Comparison of ENCODE assay signal across 1 cellular context in the genomic region with DNA sequence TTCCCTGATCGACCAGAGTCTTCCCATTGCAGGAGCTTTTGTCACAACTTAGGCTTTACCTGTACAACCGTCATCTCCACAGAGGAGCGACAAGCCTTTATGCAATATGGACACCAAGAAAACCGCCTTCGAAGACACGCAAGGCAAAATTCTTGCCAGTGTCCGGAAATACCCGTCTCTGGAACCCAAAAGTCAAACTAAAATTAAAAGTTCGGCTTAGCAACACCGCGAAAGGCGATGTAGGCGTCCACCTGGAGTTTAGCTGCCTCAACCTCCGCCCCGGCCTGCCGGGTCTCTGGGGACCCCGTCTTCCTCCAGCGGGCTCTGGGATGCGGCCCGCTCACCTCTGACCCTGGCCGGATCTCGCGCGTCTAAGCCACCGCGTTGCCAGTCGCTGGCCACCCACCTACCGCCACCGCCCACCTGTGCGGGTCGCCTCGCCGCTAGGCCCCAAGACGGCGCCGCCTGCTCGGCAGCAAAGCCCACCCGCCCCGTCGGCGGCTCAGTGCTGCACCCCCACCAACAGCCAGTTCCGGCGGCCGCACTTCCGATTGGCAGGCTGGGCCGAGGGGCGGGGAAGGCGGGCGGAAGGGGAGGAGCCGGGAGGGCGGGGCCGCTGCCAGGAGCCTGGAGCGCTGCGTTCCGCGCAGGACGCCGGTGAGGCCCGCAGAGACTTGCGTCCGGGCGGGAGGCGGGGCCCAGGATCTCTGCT.
TF ChIP-seq lines count a peak whose summit lies in the region.

A gene (minus strand): TSS at position 553 of the 712 bp plus-strand sequence. CDS start 8,198 bp downstream, outside the sequence.

TF ChIP-seq in H1, 55 proteins besides CTCF, POLR2A, EP300 and RAD21:
- TF ChIP-seq ASH2L (IDR thresholded peaks at IDR 0.05; ENCODE audit: low read length), result peak; percentile 74
- peak; percentile 26; the same call in 1 of the 2 replicates for TF ChIP-seq TBP (IDR thresholded peaks at IDR 0.05; ENCODE audit: low read depth, low read length)
- TF ChIP-seq CHD2 (IDR thresholded peaks at IDR 0.05; ENCODE audit: low read length), result peak; percentile 67
- 0 out of 4 replicates have a peak, but pooled peaks of 1 of the 2 experiments have one; percentile 81 for TF ChIP-seq HDAC2 (IDR thresholded peaks at IDR 0.05; ENCODE audit: borderline replicate concordance in 1 of 2, low read depth in 2 of 2, low read length in 2 of 2)
- TF ChIP-seq SP4 (IDR thresholded peaks at IDR 0.05; ENCODE audit: low read length), result no peak
- TF ChIP-seq CREB1 (IDR thresholded peaks at IDR 0.05), result peak; percentile 59
- TF ChIP-seq SIX5 (IDR thresholded peaks at IDR 0.05; ENCODE audit: low read depth, low read length), result no peak
- TF ChIP-seq SIN3A (conservative IDR thresholded peaks at IDR 0.05 in 1 of 2, IDR thresholded peaks at IDR 0.05 in 1 of 2; ENCODE audit: low read depth in 1 of 2, low read length in 2 of 2), result no peak
- no peak for TF ChIP-seq SUZ12 (IDR thresholded peaks at IDR 0.05; ENCODE audit: low read length)
- TF ChIP-seq CTBP2 (IDR thresholded peaks at IDR 0.05; ENCODE audit: borderline replicate concordance, insufficient read depth, insufficient read length, low read length), result no peak
- TF ChIP-seq POLR2AphosphoS5 (IDR thresholded peaks at IDR 0.05; ENCODE audit: low read depth, low read length), result peak; percentile 75; the same call in 1 of the 2 replicates
- TF ChIP-seq POU5F1 (IDR thresholded peaks at IDR 0.05; ENCODE audit: low read depth, low read length), result no peak
- TF ChIP-seq KDM4A (IDR thresholded peaks at IDR 0.05; ENCODE audit: low read depth, low read length, severe bottlenecking), result peak; percentile 66
- TF ChIP-seq BRCA1 (IDR thresholded peaks at IDR 0.05; ENCODE audit: low read depth, low read length), result no peak
- 0 out of 2 replicates have a peak, but pooled peaks have one; percentile 16 for TF ChIP-seq KDM5A (IDR thresholded peaks at IDR 0.05; ENCODE audit: low read length)
- no peak; the same call in 1 of the 2 replicates for TF ChIP-seq EGR1 (IDR thresholded peaks at IDR 0.05; ENCODE audit: borderline replicate concordance, low read depth, low read length)
- TF ChIP-seq SIRT6 (IDR thresholded peaks at IDR 0.05; ENCODE audit: low read length), result no peak
- TF ChIP-seq, protein P1, sequence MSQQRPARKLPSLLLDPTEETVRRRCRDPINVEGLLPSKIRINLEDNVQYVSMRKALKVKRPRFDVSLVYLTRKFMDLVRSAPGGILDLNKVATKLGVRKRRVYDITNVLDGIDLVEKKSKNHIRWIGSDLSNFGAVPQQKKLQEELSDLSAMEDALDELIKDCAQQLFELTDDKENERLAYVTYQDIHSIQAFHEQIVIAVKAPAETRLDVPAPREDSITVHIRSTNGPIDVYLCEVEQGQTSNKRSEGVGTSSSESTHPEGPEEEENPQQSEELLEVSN (IDR thresholded peaks at IDR 0.05), result peak; percentile 62
- TF ChIP-seq TCF12 (IDR thresholded peaks at IDR 0.05; ENCODE audit: low read depth, low read length), result no peak
- TF ChIP-seq EZH2 (IDR thresholded peaks at IDR 0.05; ENCODE audit: low read depth, low read length, severe bottlenecking), result no peak
- no peak for TF ChIP-seq ZNF274 (IDR thresholded peaks at IDR 0.05; ENCODE audit: borderline replicate concordance, extremely low read depth, low read length)
- TF ChIP-seq CHD1 (IDR thresholded peaks at IDR 0.05; ENCODE audit: low read depth, low read length), result no peak
- TF ChIP-seq YY1 (IDR thresholded peaks at IDR 0.05; ENCODE audit: low read depth, low read length), result peak; percentile 48; the same call in 1 of the 2 replicates
- no peak for TF ChIP-seq RNF2 (IDR thresholded peaks at IDR 0.05; ENCODE audit: borderline replicate concordance, low read depth, low read length, missing control alignments, poor library complexity, severe bottlenecking)
- TF ChIP-seq TEAD4 (IDR thresholded peaks at IDR 0.05; ENCODE audit: low read depth, low read length), result 0 out of 2 replicates have a peak, but pooled peaks have one; percentile 9
- TF ChIP-seq GTF2F1 (IDR thresholded peaks at IDR 0.05; ENCODE audit: borderline replicate concordance, low read depth, low read length), result no peak
- no peak for TF ChIP-seq FOSL1 (IDR thresholded peaks at IDR 0.05; ENCODE audit: insufficient read depth, low read depth, low read length)
- TF ChIP-seq GABPA (IDR thresholded peaks at IDR 0.05; ENCODE audit: borderline replicate concordance, insufficient read depth, low read length), result peak; percentile 76; the same call in 1 of the 2 replicates
- TF ChIP-seq, protein P2, sequence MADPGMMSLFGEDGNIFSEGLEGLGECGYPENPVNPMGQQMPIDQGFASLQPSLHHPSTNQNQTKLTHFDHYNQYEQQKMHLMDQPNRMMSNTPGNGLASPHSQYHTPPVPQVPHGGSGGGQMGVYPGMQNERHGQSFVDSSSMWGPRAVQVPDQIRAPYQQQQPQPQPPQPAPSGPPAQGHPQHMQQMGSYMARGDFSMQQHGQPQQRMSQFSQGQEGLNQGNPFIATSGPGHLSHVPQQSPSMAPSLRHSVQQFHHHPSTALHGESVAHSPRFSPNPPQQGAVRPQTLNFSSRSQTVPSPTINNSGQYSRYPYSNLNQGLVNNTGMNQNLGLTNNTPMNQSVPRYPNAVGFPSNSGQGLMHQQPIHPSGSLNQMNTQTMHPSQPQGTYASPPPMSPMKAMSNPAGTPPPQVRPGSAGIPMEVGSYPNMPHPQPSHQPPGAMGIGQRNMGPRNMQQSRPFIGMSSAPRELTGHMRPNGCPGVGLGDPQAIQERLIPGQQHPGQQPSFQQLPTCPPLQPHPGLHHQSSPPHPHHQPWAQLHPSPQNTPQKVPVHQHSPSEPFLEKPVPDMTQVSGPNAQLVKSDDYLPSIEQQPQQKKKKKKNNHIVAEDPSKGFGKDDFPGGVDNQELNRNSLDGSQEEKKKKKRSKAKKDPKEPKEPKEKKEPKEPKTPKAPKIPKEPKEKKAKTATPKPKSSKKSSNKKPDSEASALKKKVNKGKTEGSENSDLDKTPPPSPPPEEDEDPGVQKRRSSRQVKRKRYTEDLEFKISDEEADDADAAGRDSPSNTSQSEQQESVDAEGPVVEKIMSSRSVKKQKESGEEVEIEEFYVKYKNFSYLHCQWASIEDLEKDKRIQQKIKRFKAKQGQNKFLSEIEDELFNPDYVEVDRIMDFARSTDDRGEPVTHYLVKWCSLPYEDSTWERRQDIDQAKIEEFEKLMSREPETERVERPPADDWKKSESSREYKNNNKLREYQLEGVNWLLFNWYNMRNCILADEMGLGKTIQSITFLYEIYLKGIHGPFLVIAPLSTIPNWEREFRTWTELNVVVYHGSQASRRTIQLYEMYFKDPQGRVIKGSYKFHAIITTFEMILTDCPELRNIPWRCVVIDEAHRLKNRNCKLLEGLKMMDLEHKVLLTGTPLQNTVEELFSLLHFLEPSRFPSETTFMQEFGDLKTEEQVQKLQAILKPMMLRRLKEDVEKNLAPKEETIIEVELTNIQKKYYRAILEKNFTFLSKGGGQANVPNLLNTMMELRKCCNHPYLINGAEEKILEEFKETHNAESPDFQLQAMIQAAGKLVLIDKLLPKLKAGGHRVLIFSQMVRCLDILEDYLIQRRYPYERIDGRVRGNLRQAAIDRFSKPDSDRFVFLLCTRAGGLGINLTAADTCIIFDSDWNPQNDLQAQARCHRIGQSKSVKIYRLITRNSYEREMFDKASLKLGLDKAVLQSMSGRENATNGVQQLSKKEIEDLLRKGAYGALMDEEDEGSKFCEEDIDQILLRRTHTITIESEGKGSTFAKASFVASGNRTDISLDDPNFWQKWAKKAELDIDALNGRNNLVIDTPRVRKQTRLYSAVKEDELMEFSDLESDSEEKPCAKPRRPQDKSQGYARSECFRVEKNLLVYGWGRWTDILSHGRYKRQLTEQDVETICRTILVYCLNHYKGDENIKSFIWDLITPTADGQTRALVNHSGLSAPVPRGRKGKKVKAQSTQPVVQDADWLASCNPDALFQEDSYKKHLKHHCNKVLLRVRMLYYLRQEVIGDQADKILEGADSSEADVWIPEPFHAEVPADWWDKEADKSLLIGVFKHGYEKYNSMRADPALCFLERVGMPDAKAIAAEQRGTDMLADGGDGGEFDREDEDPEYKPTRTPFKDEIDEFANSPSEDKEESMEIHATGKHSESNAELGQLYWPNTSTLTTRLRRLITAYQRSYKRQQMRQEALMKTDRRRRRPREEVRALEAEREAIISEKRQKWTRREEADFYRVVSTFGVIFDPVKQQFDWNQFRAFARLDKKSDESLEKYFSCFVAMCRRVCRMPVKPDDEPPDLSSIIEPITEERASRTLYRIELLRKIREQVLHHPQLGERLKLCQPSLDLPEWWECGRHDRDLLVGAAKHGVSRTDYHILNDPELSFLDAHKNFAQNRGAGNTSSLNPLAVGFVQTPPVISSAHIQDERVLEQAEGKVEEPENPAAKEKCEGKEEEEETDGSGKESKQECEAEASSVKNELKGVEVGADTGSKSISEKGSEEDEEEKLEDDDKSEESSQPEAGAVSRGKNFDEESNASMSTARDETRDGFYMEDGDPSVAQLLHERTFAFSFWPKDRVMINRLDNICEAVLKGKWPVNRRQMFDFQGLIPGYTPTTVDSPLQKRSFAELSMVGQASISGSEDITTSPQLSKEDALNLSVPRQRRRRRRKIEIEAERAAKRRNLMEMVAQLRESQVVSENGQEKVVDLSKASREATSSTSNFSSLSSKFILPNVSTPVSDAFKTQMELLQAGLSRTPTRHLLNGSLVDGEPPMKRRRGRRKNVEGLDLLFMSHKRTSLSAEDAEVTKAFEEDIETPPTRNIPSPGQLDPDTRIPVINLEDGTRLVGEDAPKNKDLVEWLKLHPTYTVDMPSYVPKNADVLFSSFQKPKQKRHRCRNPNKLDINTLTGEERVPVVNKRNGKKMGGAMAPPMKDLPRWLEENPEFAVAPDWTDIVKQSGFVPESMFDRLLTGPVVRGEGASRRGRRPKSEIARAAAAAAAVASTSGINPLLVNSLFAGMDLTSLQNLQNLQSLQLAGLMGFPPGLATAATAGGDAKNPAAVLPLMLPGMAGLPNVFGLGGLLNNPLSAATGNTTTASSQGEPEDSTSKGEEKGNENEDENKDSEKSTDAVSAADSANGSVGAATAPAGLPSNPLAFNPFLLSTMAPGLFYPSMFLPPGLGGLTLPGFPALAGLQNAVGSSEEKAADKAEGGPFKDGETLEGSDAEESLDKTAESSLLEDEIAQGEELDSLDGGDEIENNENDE (IDR thresholded peaks at IDR 0.05; ENCODE audit: insufficient replicate concordance, low read length), result no peak
- TF ChIP-seq NRF1 (IDR thresholded peaks at IDR 0.05; ENCODE audit: low read depth, low read length), result no peak
- TF ChIP-seq TAF1 (IDR thresholded peaks at IDR 0.05; ENCODE audit: low read depth, low read length), result peak; percentile 69; the same call in 1 of the 2 replicates
- no peak for TF ChIP-seq NANOG (IDR thresholded peaks at IDR 0.05; ENCODE audit: insufficient read depth, low read depth, low read length, poor library complexity, severe bottlenecking)
- TF ChIP-seq BCL11A (IDR thresholded peaks at IDR 0.05; ENCODE audit: low read depth in 2 of 2, low read length in 2 of 2), result no peak
- TF ChIP-seq SRF (IDR thresholded peaks at IDR 0.05; ENCODE audit: low read depth, low read length), result no peak
- TF ChIP-seq, protein P3, sequence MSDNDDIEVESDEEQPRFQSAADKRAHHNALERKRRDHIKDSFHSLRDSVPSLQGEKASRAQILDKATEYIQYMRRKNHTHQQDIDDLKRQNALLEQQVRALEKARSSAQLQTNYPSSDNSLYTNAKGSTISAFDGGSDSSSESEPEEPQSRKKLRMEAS (IDR thresholded peaks at IDR 0.05), result peak; percentile 67
- no peak for TF ChIP-seq CBX5 (IDR thresholded peaks at IDR 0.05; ENCODE audit: low read depth, low read length)
- TF ChIP-seq BACH1 (IDR thresholded peaks at IDR 0.05; ENCODE audit: low read length), result no peak
- no peak for TF ChIP-seq TAF7 (optimal IDR thresholded peaks at IDR 0.05; ENCODE audit: borderline replicate concordance, low read depth, low read length)
- TF ChIP-seq CBX8 (IDR thresholded peaks at IDR 0.05; ENCODE audit: borderline replicate concordance, low read depth, low read length), result no peak
- TF ChIP-seq SP1 (IDR thresholded peaks at IDR 0.05; ENCODE audit: low read depth, low read length), result peak; percentile 8; the same call in 1 of the 2 replicates
- TF ChIP-seq KDM1A (IDR thresholded peaks at IDR 0.05; ENCODE audit: borderline replicate concordance, low read length), result no peak
- no peak for TF ChIP-seq JUN (IDR thresholded peaks at IDR 0.05; ENCODE audit: low read depth, low read length)
- TF ChIP-seq RBBP5 (IDR thresholded peaks at IDR 0.05; ENCODE audit: borderline replicate concordance, low read depth, low read length), result 0 out of 2 replicates have a peak, but pooled peaks have one; percentile 61
- no peak for TF ChIP-seq CEBPB (IDR thresholded peaks at IDR 0.05; ENCODE audit: low read depth, low read length)
- no peak for TF ChIP-seq SP2 (IDR thresholded peaks at IDR 0.05; ENCODE audit: low read length)
- no peak for TF ChIP-seq RFX5 (IDR thresholded peaks at IDR 0.05; ENCODE audit: borderline replicate concordance, low read depth, low read length)
- no peak for TF ChIP-seq SAP30 (IDR thresholded peaks at IDR 0.05; ENCODE audit: insufficient read depth, insufficient replicate concordance, low read length)
- TF ChIP-seq, protein P4, sequence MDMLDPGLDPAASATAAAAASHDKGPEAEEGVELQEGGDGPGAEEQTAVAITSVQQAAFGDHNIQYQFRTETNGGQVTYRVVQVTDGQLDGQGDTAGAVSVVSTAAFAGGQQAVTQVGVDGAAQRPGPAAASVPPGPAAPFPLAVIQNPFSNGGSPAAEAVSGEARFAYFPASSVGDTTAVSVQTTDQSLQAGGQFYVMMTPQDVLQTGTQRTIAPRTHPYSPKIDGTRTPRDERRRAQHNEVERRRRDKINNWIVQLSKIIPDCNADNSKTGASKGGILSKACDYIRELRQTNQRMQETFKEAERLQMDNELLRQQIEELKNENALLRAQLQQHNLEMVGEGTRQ (IDR thresholded peaks at IDR 0.05; ENCODE audit: low read length), result no peak
- TF ChIP-seq, protein P5, sequence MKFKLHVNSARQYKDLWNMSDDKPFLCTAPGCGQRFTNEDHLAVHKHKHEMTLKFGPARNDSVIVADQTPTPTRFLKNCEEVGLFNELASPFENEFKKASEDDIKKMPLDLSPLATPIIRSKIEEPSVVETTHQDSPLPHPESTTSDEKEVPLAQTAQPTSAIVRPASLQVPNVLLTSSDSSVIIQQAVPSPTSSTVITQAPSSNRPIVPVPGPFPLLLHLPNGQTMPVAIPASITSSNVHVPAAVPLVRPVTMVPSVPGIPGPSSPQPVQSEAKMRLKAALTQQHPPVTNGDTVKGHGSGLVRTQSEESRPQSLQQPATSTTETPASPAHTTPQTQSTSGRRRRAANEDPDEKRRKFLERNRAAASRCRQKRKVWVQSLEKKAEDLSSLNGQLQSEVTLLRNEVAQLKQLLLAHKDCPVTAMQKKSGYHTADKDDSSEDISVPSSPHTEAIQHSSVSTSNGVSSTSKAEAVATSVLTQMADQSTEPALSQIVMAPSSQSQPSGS (IDR thresholded peaks at IDR 0.05; ENCODE audit: low read length), result 0 out of 2 replicates have a peak, but pooled peaks have one; percentile 10
- TF ChIP-seq JUND (IDR thresholded peaks at IDR 0.05; ENCODE audit: low read length), result no peak
- no peak for TF ChIP-seq HDAC6 (IDR thresholded peaks at IDR 0.05; ENCODE audit: low read depth, low read length)
- peak; percentile 91 for TF ChIP-seq PHF8 (conservative IDR thresholded peaks at IDR 0.05; ENCODE audit: low read depth, low read length)
- TF ChIP-seq RXRA (IDR thresholded peaks at IDR 0.05; ENCODE audit: insufficient read depth, low read depth, low read length), result no peak
- TF ChIP-seq MAFK (IDR thresholded peaks at IDR 0.05; ENCODE audit: low read depth, low read length), result no peak
- TF ChIP-seq, protein P6, sequence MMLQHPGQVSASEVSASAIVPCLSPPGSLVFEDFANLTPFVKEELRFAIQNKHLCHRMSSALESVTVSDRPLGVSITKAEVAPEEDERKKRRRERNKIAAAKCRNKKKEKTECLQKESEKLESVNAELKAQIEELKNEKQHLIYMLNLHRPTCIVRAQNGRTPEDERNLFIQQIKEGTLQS (IDR thresholded peaks at IDR 0.05; ENCODE audit: insufficient read depth, low read depth, low read length), result no peak
